Comparison of ENCODE assay signal across 9 cellular contexts in the genomic region with DNA sequence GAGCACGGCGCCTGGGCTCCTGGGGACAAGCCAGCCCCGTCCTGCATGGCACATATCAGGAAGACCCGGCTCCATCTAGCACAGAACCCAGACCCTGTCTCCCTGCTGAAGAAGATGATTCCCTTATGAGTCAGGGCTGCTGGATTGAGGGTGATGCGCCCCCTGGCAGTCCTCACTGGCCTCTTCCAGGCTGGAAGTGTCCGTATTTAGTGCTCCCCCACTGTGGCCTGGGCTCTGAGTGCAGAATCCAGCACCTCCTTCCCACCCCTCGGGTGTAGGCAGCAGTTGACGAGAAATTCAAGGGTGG. TPM values are rescaled to one million over a fixed set of nuclear protein-coding genes. Genes with fewer than 3 reads are reported as not detected.
A peak's percentile ranks its signal among the peaks of the same experiment; 100 is the strongest.
DNase-seq lines count a peak whose midpoint lies in the region; ATAC-seq and TF ChIP-seq lines count a peak whose summit lies in the region.
"Had no signal": no experiment of that assay in that cellular context is flagged by ENCODE, and none has a peak within 500 bp of the region (broad histone marks: within the 10 kb centered on the region; RNA-seq: fewer than 3 reads in every experiment).

No MANE protein-coding gene starts in this region.

- no peaks in the 10 kb centered on the region for H3K79me2 ChIP-seq in PC-3 (ENCODE audit: low read length)

- no peak overlapping the region for H2BK5ac ChIP-seq in neuronal stem cell (ENCODE audit: low read length)

- H3K9ac ChIP-seq in PC-3 (ENCODE audit: low read length): no peak overlapping the region
- H3K9ac ChIP-seq in neuronal stem cell (ENCODE audit: low read depth, low read length, poor library complexity): peak overlapping the region; percentile 5

- H3K9me3 ChIP-seq in PC-3 (ENCODE audit: low read length): no peaks in the 10 kb centered on the region
- H3K9me3 ChIP-seq in neuronal stem cell (replicated peaks in 1 of 2; ENCODE audit: control insufficient read depth in 2 of 2, insufficient read depth in 1 of 2, low read depth in 1 of 2, low read length in 2 of 2): peaks cover 0 to 1% of the 10 kb centered on the region in 2 donors
- no peaks in the 10 kb centered on the region for H3K9me3 ChIP-seq in A673 (ENCODE audit: low read depth, low read length, poor library complexity, severe bottlenecking)

- no peak overlapping the region for H2BK15ac ChIP-seq in neuronal stem cell (ENCODE audit: low read length)

- no TSS peak for BruUV-seq in PC-3 (replicated peaks; lab: Mats Ljungman, UMichigan)
- no TSS peak for BruUV-seq in A673 (replicated peaks; lab: Mats Ljungman, UMichigan)

- no peaks in the 10 kb centered on the region for H3F3A ChIP-seq in PC-3 (ENCODE audit: low read length, unreplicated experiment)

- no peaks in the 10 kb centered on the region for H3K36me3 ChIP-seq in PC-3 (ENCODE audit: low read depth, low read length)
- peaks cover 0 to 2% of the 10 kb centered on the region in 2 donors for H3K36me3 ChIP-seq in neuronal stem cell (replicated peaks in 1 of 2; ENCODE audit: control insufficient read depth in 2 of 2, insufficient read depth in 2 of 2, low read length in 2 of 2)
- no peaks in the 10 kb centered on the region for H3K36me3 ChIP-seq in A673 (ENCODE audit: insufficient read depth, low read length, poor library complexity, severe bottlenecking)

- no peak overlapping the region for H3K23ac ChIP-seq in neuronal stem cell (ENCODE audit: low read depth, low read length, poor library complexity)

- CTCF ChIA-PET in PC-3 (lab: Charles Lee) (no interaction called here), A673 (lab: Charles Lee) (no interaction called here)

- H3K4me2 ChIP-seq in PC-3 (ENCODE audit: low read length): peak overlapping the region; percentile 51
- no peak overlapping the region for H3K4me2 ChIP-seq in neuronal stem cell (ENCODE audit: insufficient read depth, low read length, poor library complexity, severe bottlenecking)

- no CpG with 5 or more reads among the region's 8 CpGs for WGBS in neuronal stem cell (ENCODE audit: extremely low coverage in 2 of 2, insufficient read length in 2 of 2, insufficient replicate concordance in 1 of 2), 2 donors

- no peaks in the 10 kb centered on the region for H3K27me3 ChIP-seq in PC-3 (ENCODE audit: low read length)
- peaks cover 0 to 31% (median 0%) of the 10 kb centered on the region in 3 experiments for H3K27me3 ChIP-seq in neuronal stem cell (ENCODE audit: control insufficient read depth in 3 of 3, insufficient read depth in 3 of 3, low read depth in 1 of 3, low read length in 3 of 3)
- no peaks in the 10 kb centered on the region for H3K27me3 ChIP-seq in A673 (replicated peaks; ENCODE audit: insufficient read depth, low read depth, low read length, poor library complexity)

- POLR2A ChIA-PET in PC-3 (lab: Charles Lee; ENCODE audit: unreplicated experiment): no interaction called here
- POLR2A ChIA-PET in A673 (lab: Charles Lee; ENCODE audit: low non-redundant PET): no interaction called here

- DNase-seq in ELR (ENCODE audit: low read depth) (peak; percentile 87), PC-3 (peak; percentile 55), epithelial cell of proximal tubule (ENCODE audit: low read depth) (no peak), neuronal stem cell (ENCODE audit: low spot score) (no peak), A673 (ENCODE audit: low spot score) (no peak), coronary artery (ENCODE audit: low spot score) (no peak), CD1c-positive myeloid dendritic cell (ENCODE audit: extremely low spot score) (no peak)
- DNase-seq: effector memory CD8-positive, alpha-beta T cell; retina had no signal

- H2BK12ac ChIP-seq in neuronal stem cell (ENCODE audit: low read length): no peak overlapping the region

- peak; percentile 63 for TF ChIP-seq CTCF in PC-3 (conservative IDR thresholded peaks at IDR 0.05; ENCODE audit: low read depth, low read length)
- peak; percentile 29 for TF ChIP-seq CTCF in epithelial cell of proximal tubule (conservative IDR thresholded peaks at IDR 0.05; ENCODE audit: low read depth, low read length)
- TF ChIP-seq CTCF in A673 (conservative IDR thresholded peaks at IDR 0.05; ENCODE audit: low read depth, low read length): no peak
- TF ChIP-seq CTCF in coronary artery (IDR thresholded peaks at IDR 0.05): no peak

- H2BK120ac ChIP-seq in neuronal stem cell (ENCODE audit: low read depth, low read length): no peak overlapping the region

- H3K4me3 ChIP-seq in PC-3 (ENCODE audit: low read length) (no peak overlapping the region), epithelial cell of proximal tubule (ENCODE audit: low read depth, low read length) (no peak overlapping the region), neuronal stem cell (ENCODE audit: low read length in 2 of 2) (no peak overlapping the region), A673 (ENCODE audit: low read depth, low read length, poor library complexity, severe bottlenecking) (no peak overlapping the region), coronary artery (no peak overlapping the region)

- no peak overlapping the region for H4K91ac ChIP-seq in neuronal stem cell (ENCODE audit: low read depth, low read length, poor library complexity)

- no peak overlapping the region for H3K4ac ChIP-seq in neuronal stem cell (ENCODE audit: low read length)

- H3K4me1 ChIP-seq in PC-3 (ENCODE audit: insufficient read depth, low read length) (peaks cover 15% of the 10 kb centered on the region), neuronal stem cell (ENCODE audit: control insufficient read depth in 2 of 2, insufficient read depth in 1 of 2, low read depth in 1 of 2, low read length in 2 of 2) (peaks cover 0 to 4% of the 10 kb centered on the region in 2 donors), A673 (ENCODE audit: insufficient read depth, low read length, poor library complexity, severe bottlenecking) (no peaks in the 10 kb centered on the region)

- H4K8ac ChIP-seq in neuronal stem cell (ENCODE audit: low read depth, low read length): no peak overlapping the region

- ATAC-seq in PC-3: peak; percentile 37; the same call in 1 of the 2 replicates
- ATAC-seq: effector memory CD8-positive, alpha-beta T cell had no signal

- intact Hi-C loops in PC-3 (cut with micrococcal nuclease) (loop anchor here (10.0 kb wide), 1 partner anchor 171 kb away; the partner anchor contains the start of gene CRLF1), A673 (cut with micrococcal nuclease; ENCODE audit: unreplicated experiment) (no loop called here)

- H2AK5ac ChIP-seq in neuronal stem cell (ENCODE audit: low read depth, low read length): no peak overlapping the region

- H3K27ac ChIP-seq in PC-3 (ENCODE audit: low read length): peak overlapping the region; percentile 11; the same call in 1 of the 2 replicates
- no peak overlapping the region for H3K27ac ChIP-seq in neuronal stem cell (replicated peaks; ENCODE audit: low read length)
- no peak overlapping the region for H3K27ac ChIP-seq in A673 (ENCODE audit: low read depth, low read length, poor library complexity, severe bottlenecking)
- H3K27ac ChIP-seq in coronary artery: no peak overlapping the region

- H4K20me1 ChIP-seq in PC-3 (ENCODE audit: low read length): no peaks in the 10 kb centered on the region

- H2AFZ ChIP-seq in PC-3 (ENCODE audit: low read length): no peak overlapping the region
- H2AFZ ChIP-seq in neuronal stem cell (ENCODE audit: low read length): no peak overlapping the region

- no peaks in the 10 kb centered on the region for H3K79me1 ChIP-seq in neuronal stem cell (ENCODE audit: low read depth, low read length)

- no peak overlapping the region for H3K14ac ChIP-seq in neuronal stem cell (ENCODE audit: low read length)

- H3K9me2 ChIP-seq in PC-3 (replicated peaks; ENCODE audit: low read length): no peaks in the 10 kb centered on the region

- H3K18ac ChIP-seq in neuronal stem cell (ENCODE audit: low read length): no peak overlapping the region

RNA-seq across cellular contexts. Expression of gene COMP, which starts 14.9 kb away (rescaled TPM):
- total RNA-seq in PC-3 (2014; rRNA removed) (0.04 TPM in 1 of 2 replicates, not detected in the other), epithelial cell of proximal tubule (not detected in 2 replicates), A673 (2021) (not detected in 2 replicates)
- 0.01 TPM for polyA plus RNA-seq in neuronal stem cell (2013, experiment 1 of 2)
- not detected for polyA plus RNA-seq in neuronal stem cell (2013, experiment 2 of 2)

RNA-seq across cellular contexts. Expression of gene UPF1, which starts 55.5 kb away (rescaled TPM):
- total RNA-seq in PC-3 (2014; rRNA removed) (97.1 and 155 TPM in 2 replicates), epithelial cell of proximal tubule (46.5 and 63.7 TPM in 2 replicates), A673 (2021) (78.9 and 83.8 TPM in 2 replicates)
- polyA plus RNA-seq in neuronal stem cell (2013, experiment 1 of 2): 17.2 TPM
- 16.5 TPM for polyA plus RNA-seq in neuronal stem cell (2013, experiment 2 of 2)

Comparison
In these comparisons a context has a peak if more than half of its experiments do, and no peak if none do; other contexts are left out.
1. DNase-seq: peak in ELR (single experiment) and PC-3 (single experiment); none in epithelial cell of proximal tubule (single experiment), neuronal stem cell (single experiment), A673 (single experiment), coronary artery (single experiment) and CD1c-positive myeloid dendritic cell (single experiment).
2. CTCF ChIP-seq: peak in PC-3 (single experiment) and epithelial cell of proximal tubule (single experiment); none in A673 (single experiment) and coronary artery (single experiment).